10 cellular contexts compared by ENCODE assay signal in the genomic region with DNA sequence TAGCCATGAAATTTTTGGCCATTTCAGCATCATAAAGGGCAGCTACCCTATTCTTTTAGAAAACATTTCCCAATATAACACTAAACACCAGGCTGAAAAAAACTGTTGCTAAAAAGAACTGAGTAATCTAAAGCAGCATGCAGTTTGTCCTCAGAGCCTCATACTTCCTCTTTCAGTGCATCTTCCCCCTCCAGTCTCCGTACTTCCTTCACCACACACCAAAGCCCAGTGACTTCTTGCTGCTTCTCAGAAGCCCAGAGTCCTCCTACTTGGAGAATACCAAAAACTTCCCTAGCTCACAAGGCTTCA. TPM values are rescaled to one million over a fixed set of nuclear protein-coding genes. Genes with fewer than 3 reads are reported as not detected.
A peak's percentile ranks its signal among the peaks of the same experiment; 100 is the strongest.
DNase-seq lines count a peak whose midpoint lies in the region; ATAC-seq and TF ChIP-seq lines count a peak whose summit lies in the region.
"Had no signal": no experiment of that assay in that cellular context is flagged by ENCODE, and none has a peak within 500 bp of the region (broad histone marks: within the 10 kb centered on the region; RNA-seq: fewer than 3 reads in every experiment).

No MANE protein-coding gene starts in this region.

- no peak for TF ChIP-seq CTCF in smooth muscle cell (IDR thresholded peaks at IDR 0.05; ENCODE audit: borderline replicate concordance, insufficient read depth, poor library complexity, severe bottlenecking)
- no peak for TF ChIP-seq CTCF in chondrocyte (IDR thresholded peaks at IDR 0.05)

- H3K9ac ChIP-seq in smooth muscle cell (ENCODE audit: low read depth): no peak overlapping the region

- ATAC-seq in GM18498 (IDR thresholded peaks at IDR 0.05; ENCODE audit: unreplicated experiment) (peak; percentile 65), HG02623 (IDR thresholded peaks at IDR 0.05; ENCODE audit: unreplicated experiment) (peak; percentile 67), SK-N-SH treated with all-trans-retinoic acid at 6 μM for 48 hours (no peak)

- 88% methylated on average over 1 of the region's 1 CpG for WGBS in smooth muscle cell (ENCODE audit: low lambda C conversion rate)

- H3K27me3 Mint-ChIP-seq in chondrocyte (ENCODE audit: low read depth): no peaks in the 10 kb centered on the region

- no peak overlapping the region for H2AFZ ChIP-seq in smooth muscle cell (ENCODE audit: low read depth)

- no peaks in the 10 kb centered on the region for H3K36me3 ChIP-seq in smooth muscle cell (ENCODE audit: low read depth)

- no peak overlapping the region for H3K4me2 ChIP-seq in smooth muscle cell

- no peaks in the 10 kb centered on the region for H3K79me2 ChIP-seq in smooth muscle cell (ENCODE audit: low read depth)

- H3F3A ChIP-seq in smooth muscle cell (ENCODE audit: low read depth): no peaks in the 10 kb centered on the region

- H3K4me1 Mint-ChIP-seq in chondrocyte (ENCODE audit: low read depth): peaks cover 39% of the 10 kb centered on the region

- no peaks in the 10 kb centered on the region for H4K20me1 ChIP-seq in smooth muscle cell (ENCODE audit: low read depth)

- H3K9me3 Mint-ChIP-seq in chondrocyte (ENCODE audit: low read depth): no peaks in the 10 kb centered on the region

- H3K9me3 ChIP-seq in smooth muscle cell (replicated peaks; ENCODE audit: low read depth): no peaks in the 10 kb centered on the region

- no peaks in the 10 kb centered on the region for H3K27me3 ChIP-seq in smooth muscle cell (ENCODE audit: low read depth)

- no peak overlapping the region for H3K4me3 ChIP-seq in smooth muscle cell

- DNase-seq in OCI-M1 (lab: John Stamatoyannopoulos, UW) (peak; percentile 92), midbrain (lab: John Stamatoyannopoulos, UW) (peak; percentile 30), smooth muscle cell (lab: John Stamatoyannopoulos, UW; ENCODE audit: unreplicated experiment) (no peak), chondrocyte (ENCODE audit: low spot score) (no peak), cerebellar nuclear complex (lab: John Stamatoyannopoulos, UW) (no peak)

- H3K4me1 ChIP-seq in smooth muscle cell (ENCODE audit: low read depth): no peaks in the 10 kb centered on the region

- no peak overlapping the region for H3K4me3 Mint-ChIP-seq in chondrocyte (ENCODE audit: unreplicated experiment)

- H3K36me3 Mint-ChIP-seq in chondrocyte (ENCODE audit: low read depth): no peaks in the 10 kb centered on the region

- no peak overlapping the region for H3K27ac ChIP-seq in smooth muscle cell (ENCODE audit: low read depth)

- no peak overlapping the region for H3K27ac Mint-ChIP-seq in chondrocyte (ENCODE audit: unreplicated experiment)

TF ChIP-seq in SK-N-SH treated with all-trans-retinoic acid at 6 μM for 48 hours, 23 proteins besides CTCF, POLR2A, EP300 and RAD21:
- TF ChIP-seq TOX (CRISPR knock-in tag; IDR thresholded peaks at IDR 0.05; ENCODE audit: borderline replicate concordance): no peak
- no peak for TF ChIP-seq ESRRG (CRISPR knock-in tag; IDR thresholded peaks at IDR 0.05)
- no peak for TF ChIP-seq ARNTL (CRISPR knock-in tag; IDR thresholded peaks at IDR 0.05; ENCODE audit: borderline replicate concordance, low read depth)
- no peak for TF ChIP-seq CSDC2 (CRISPR knock-in tag; IDR thresholded peaks at IDR 0.05)
- no peak for TF ChIP-seq ZNF70 (CRISPR knock-in tag; IDR thresholded peaks at IDR 0.05)
- TF ChIP-seq OSR1 (CRISPR knock-in tag; IDR thresholded peaks at IDR 0.05): no peak
- TF ChIP-seq ZFP30 (CRISPR knock-in tag; IDR thresholded peaks at IDR 0.05): no peak
- no peak for TF ChIP-seq RARB (CRISPR knock-in tag; IDR thresholded peaks at IDR 0.05)
- TF ChIP-seq CREB5 (CRISPR knock-in tag; IDR thresholded peaks at IDR 0.05; ENCODE audit: low read depth): no peak
- no peak for TF ChIP-seq TCF4 (CRISPR knock-in tag; IDR thresholded peaks at IDR 0.05; ENCODE audit: borderline replicate concordance)
- TF ChIP-seq BACH2 (CRISPR knock-in tag; IDR thresholded peaks at IDR 0.05; ENCODE audit: borderline replicate concordance): no peak
- no peak for TF ChIP-seq ZC3H10 (CRISPR knock-in tag; IDR thresholded peaks at IDR 0.05)

RNA-seq across cellular contexts. Expression of gene IFNGR1, which starts 5.7 kb away (rescaled TPM):
- total RNA-seq in smooth muscle cell (83.7 and 88.3 TPM in 2 replicates), chondrocyte (29.1 to 52.7 TPM (median 51.8 TPM) in 3 replicates)
- polyA plus RNA-seq in smooth muscle cell: 51.1 and 61.1 TPM in 2 replicates

RNA-seq across cellular contexts. Expression of gene IL22RA2, which starts 51.4 kb away (rescaled TPM):
- total RNA-seq in smooth muscle cell (not detected in 2 replicates), chondrocyte (not detected in 3 replicates)
- polyA plus RNA-seq in smooth muscle cell: not detected in 2 replicates
- total RNA-seq: mucosa of gallbladder, RPMI7951 had no signal

Comparison
In these comparisons a context has a peak if more than half of its experiments do, and no peak if none do; other contexts are left out.
1. DNase-seq: peak in OCI-M1 (single experiment) and midbrain (single experiment); none in smooth muscle cell (single experiment), chondrocyte (single experiment) and cerebellar nuclear complex (0 of 2).